27 cellular contexts compared by ENCODE assay signal in the genomic region with DNA sequence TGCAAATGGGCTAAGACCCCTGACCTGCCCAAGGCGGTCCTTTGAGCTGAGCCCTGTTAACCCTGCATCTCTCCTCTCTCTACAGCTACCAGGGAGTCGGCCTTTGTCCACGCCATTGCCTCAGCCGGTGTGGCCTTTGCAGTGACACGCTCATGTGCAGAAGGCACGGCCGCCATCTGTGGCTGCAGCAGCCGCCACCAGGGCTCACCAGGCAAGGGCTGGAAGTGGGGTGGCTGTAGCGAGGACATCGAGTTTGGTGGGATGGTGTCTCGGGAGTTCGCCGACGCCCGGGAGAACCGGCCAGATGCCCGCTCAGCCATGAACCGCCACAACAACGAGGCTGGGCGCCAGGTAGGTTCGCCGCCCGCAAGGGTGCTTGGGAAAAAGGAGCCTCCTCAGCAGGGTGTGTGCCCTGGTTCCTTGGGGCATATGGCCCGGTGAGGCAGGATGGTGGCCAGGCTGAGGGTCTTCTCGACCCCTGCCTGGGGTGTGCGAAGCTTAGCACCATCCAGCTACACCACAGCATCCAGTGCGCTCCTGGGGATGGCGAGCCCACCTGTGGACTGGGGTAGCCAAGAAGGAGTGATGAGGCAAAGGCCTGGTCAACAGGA. TPM values are rescaled to one million over a fixed set of nuclear protein-coding genes. Genes with fewer than 3 reads are reported as not detected.
DNase-seq lines count a peak whose midpoint lies in the region; ATAC-seq, FAIRE-seq and TF ChIP-seq lines count a peak whose summit lies in the region.
"Had no signal": no experiment of that assay in that cellular context is flagged by ENCODE, and none has a peak within 500 bp of the region (broad histone marks: within the 10 kb centered on the region; RNA-seq: fewer than 3 reads in every experiment).

No MANE protein-coding gene starts in this region.

- no peaks in the 10 kb centered on the region for H3K9me3 Mint-ChIP-seq in type B pancreatic cell

- no peaks in the 10 kb centered on the region for H3K36me3 Mint-ChIP-seq in type B pancreatic cell
- H3K36me3 Mint-ChIP-seq: CD8-positive, alpha-beta T cell had no signal

- no peaks in the 10 kb centered on the region for H3K9me3 ChIP-seq in H1 (ENCODE audit: insufficient read depth in 2 of 2, low read depth in 1 of 2, low read length in 1 of 2)
- no peaks in the 10 kb centered on the region for H3K9me3 ChIP-seq in mucosa of descending colon

- no peak overlapping the region for H3K23ac ChIP-seq in H1 (ENCODE audit: insufficient read length)

- H3K4me3 ChIP-seq in H1 (ENCODE audit: extremely low read depth in 1 of 4, insufficient read depth in 2 of 4, low read depth in 3 of 4, low read length in 4 of 4) (no peak overlapping the region), mucosa of descending colon (no peak overlapping the region)

- intact Hi-C loops in mucosa of descending colon (cut with DNase I, micrococcal nuclease) = no loop called here

- TF ChIP-seq CTCF in H1 (IDR thresholded peaks at IDR 0.05; ENCODE audit: control extremely low read depth in 1 of 3, insufficient read depth in 1 of 3, low read depth in 1 of 3, low read length in 3 of 3) (no peak), mucosa of descending colon (IDR thresholded peaks at IDR 0.05) (no peak), type B pancreatic cell (conservative IDR thresholded peaks at IDR 0.05) (no peak)

- H3K4me2 ChIP-seq in H1 (ENCODE audit: insufficient read depth in 1 of 2, low read depth in 2 of 2, low read length in 2 of 2) = no peak overlapping the region

- H3K23me2 ChIP-seq in H1 (ENCODE audit: low read depth, low read length) = peaks cover 7% of the 10 kb centered on the region; the same call in 1 of the 2 replicates

- POLR2A ChIA-PET in H1 (lab: Charles Lee; ENCODE audit: partially characterized antibody) = no interaction called here

- H3K27ac ChIP-seq in H1 (ENCODE audit: low read depth, low read length) (no peak overlapping the region), substantia nigra (ENCODE audit: low read depth, low read length, poor library complexity, severe bottlenecking) (no peak overlapping the region)
- H3K27ac ChIP-seq: 22Rv1 had no signal

- H4K20me1 ChIP-seq in H1 (replicated peaks in 1 of 2; ENCODE audit: control insufficient read depth in 1 of 2, insufficient read depth in 2 of 2, low read length in 2 of 2) = peaks cover 0 to 7% of the 10 kb centered on the region in 2 experiments

- no peaks in the 10 kb centered on the region for H3K36me3 ChIP-seq in H1 (ENCODE audit: control insufficient read depth in 2 of 4, insufficient read depth in 4 of 4, low read length in 3 of 4)
- no peaks in the 10 kb centered on the region for H3K36me3 ChIP-seq in mucosa of descending colon (ENCODE audit: low read depth)

- no peak for TF ChIP-seq RAD21 in H1 (IDR thresholded peaks at IDR 0.05 in 1 of 2, conservative IDR thresholded peaks at IDR 0.05 in 1 of 2; ENCODE audit: low read depth in 2 of 2, low read length in 2 of 2)

- H3K27ac Mint-ChIP-seq in type B pancreatic cell = no peak overlapping the region
- H3K27ac Mint-ChIP-seq: CD8-positive, alpha-beta T cell had no signal

- H4K91ac ChIP-seq in H1 (replicated peaks; ENCODE audit: insufficient read length, low read length) = no peak overlapping the region

- no peak overlapping the region for H2AK5ac ChIP-seq in H1 (ENCODE audit: low read depth, low read length)

- no peak overlapping the region for H3K56ac ChIP-seq in H1 (replicated peaks; ENCODE audit: insufficient read length, low read depth, low read length)

- FAIRE-seq in H1 (lab: Jason Lieb, UNC) = no peak
- FAIRE-seq: GM18507, GM19239 had no signal

- H2BK12ac ChIP-seq in H1 (ENCODE audit: low read depth, low read length) = no peak overlapping the region

- H3K4ac ChIP-seq in H1 (replicated peaks; ENCODE audit: insufficient read length, low read depth, low read length) = no peak overlapping the region

- peaks cover 1 to 19% (median 12%) of the 10 kb centered on the region in 4 experiments; a peak in 6 of 7 replicates for H3K27me3 ChIP-seq in H1 (replicated peaks in 1 of 4; ENCODE audit: control insufficient read depth in 3 of 4, extremely low read depth in 1 of 4, insufficient read depth in 3 of 4, low read length in 3 of 4)

- H3K4me1 ChIP-seq in H1 (replicated peaks in 1 of 4; ENCODE audit: control insufficient read depth in 3 of 4, insufficient read depth in 4 of 4, low read length in 3 of 4) (peaks cover 0 to 6% (median 1%) of the 10 kb centered on the region in 4 experiments; a peak in 4 of 7 replicates), mucosa of descending colon (ENCODE audit: low read depth) (no peaks in the 10 kb centered on the region)

- H3K9ac ChIP-seq in H1 (replicated peaks in 1 of 4; ENCODE audit: extremely low read depth in 1 of 4, low read depth in 3 of 4, low read length in 3 of 4) = no peak overlapping the region

- TF ChIP-seq POLR2A in H1 (IDR thresholded peaks at IDR 0.05; ENCODE audit: control extremely low read depth in 1 of 2, low read depth in 2 of 2, low read length in 2 of 2) = no peak

- no peaks in the 10 kb centered on the region for H3K79me2 ChIP-seq in H1 (ENCODE audit: control insufficient read depth in 1 of 2, insufficient read depth in 2 of 2, low read length in 2 of 2)

- no peak overlapping the region for H2BK5ac ChIP-seq in H1 (ENCODE audit: low read depth, low read length)

- no peaks in the 10 kb centered on the region for H3K79me1 ChIP-seq in H1 (ENCODE audit: low read depth, low read length)

- no peak overlapping the region for H3K18ac ChIP-seq in H1 (ENCODE audit: extremely low read depth, low read length)

- no peaks in the 10 kb centered on the region for H3K4me1 Mint-ChIP-seq in type B pancreatic cell (ENCODE audit: unreplicated experiment)

- no peak for TF ChIP-seq EP300 in H1 (IDR thresholded peaks at IDR 0.05; ENCODE audit: borderline replicate concordance in 1 of 2, low read depth in 2 of 2, low read length in 2 of 2)

- no peak overlapping the region for H4K5ac ChIP-seq in H1 (ENCODE audit: insufficient read length, low read depth, low read length)

- no peak for ATAC-seq in mucosa of descending colon
- ATAC-seq: CD8-positive, alpha-beta T cell; Panc1 had no signal

- H3K27me3 Mint-ChIP-seq in type B pancreatic cell = peaks cover 47% of the 10 kb centered on the region

- DNase-seq in activated CD8-positive, alpha-beta memory T cell treated with anti-CD3 and anti-CD28 coated beads for 24 hours = peak; percentile 28
- DNase-seq in activated CD8-positive, alpha-beta memory T cell treated with anti-CD3 and anti-CD28 coated beads, Interleukin-2, amount 50 U/mL, for 4 hours = no peak
- DNase-seq in H1 (ENCODE audit: low read depth in 1 of 2, low spot score in 2 of 2) = no peak
- DNase-seq in mucosa of descending colon = peak in 2 of 3 donors; percentile 16 to 33
- DNase-seq in type B pancreatic cell (ENCODE audit: extremely low spot score, unreplicated experiment) = peak; percentile 60
- no peak for DNase-seq in substantia nigra (lab: John Stamatoyannopoulos, UW)
- no peak for DNase-seq in activated CD4-positive, CD25-positive, alpha-beta regulatory T cell (lab: John Stamatoyannopoulos, UW)
- no peak for DNase-seq in LoVo (ENCODE audit: low spot score)
- DNase-seq: ACHN; C1 segment of cervical spinal cord; Calu3; CD8-positive, alpha-beta T cell; GDM1; Karpas-422; NCI-H1694; NCI-H2081; NCI-H2171; NCI-H345; NCI-H524; NCI-H82 had no signal

- no peak overlapping the region for H3K4me3 Mint-ChIP-seq in type B pancreatic cell
- H3K4me3 Mint-ChIP-seq: CD8-positive, alpha-beta T cell had no signal

- peak overlapping the region; percentile 3; the same call in 1 of the 2 replicates for H4K8ac ChIP-seq in H1 (ENCODE audit: extremely low read depth, insufficient read depth, low read length)

- no peak overlapping the region for H3K14ac ChIP-seq in H1 (ENCODE audit: insufficient read length)

- no peak overlapping the region for H2BK120ac ChIP-seq in H1 (replicated peaks; ENCODE audit: low read depth, low read length)

- H2BK20ac ChIP-seq in H1 (ENCODE audit: low read length) = no peak overlapping the region

- no peak overlapping the region for H2BK15ac ChIP-seq in H1 (ENCODE audit: low read length)

- WGBS in H1 (ENCODE audit: extremely low coverage in 1 of 2, insufficient coverage in 1 of 2, insufficient read length in 1 of 2, insufficient replicate concordance in 2 of 2, low coverage in 1 of 2, low lambda C conversion rate in 2 of 2, missing lambda C conversion rate in 1 of 2), 2 experiments = 82% methylated on average over 27 of the region's 28 CpGs; no CpG with 5 or more reads in 1 of the 2 experiments

- no peak overlapping the region for H2AFZ ChIP-seq in H1 (ENCODE audit: low read length)

- CTCF ChIA-PET in H1 (lab: Charles Lee; ENCODE audit: partially characterized antibody) = interaction anchor here (0.8 to 2.2 kb wide), 3 partner anchors 11 to 48 kb away, joined by 3 to 7 read pairs (median 6); no protein-coding TSS in a partner anchor

RNA-seq across cellular contexts. Expression of gene ARF1, which starts 31.8 kb away (rescaled TPM):
- 265 and 267 TPM in 2 replicates for total RNA-seq in H1 (2021; fragmentation: NEBNext Ultra II Directional; extraction: Animal tissue kit (Norgen Biotek cat#: 25700))
- 471 and 606 TPM in 2 replicates for polyA plus RNA-seq in H1 (2011; rRNA removed)
- polyA plus RNA-seq in H1 (2011; cell fraction: cytosol; rRNA removed) = 441 TPM
- polyA plus RNA-seq in H1 (2011; cell fraction: nucleus; rRNA removed) = 308 TPM
- polyA plus RNA-seq in H1 (2012, experiment 1 of 2) = 315 to 344 TPM (median 336 TPM) in 4 replicates
- 366 TPM for polyA plus RNA-seq in H1 (2012, experiment 2 of 2)
- 193 TPM for polyA plus RNA-seq in H1 (2013, experiment 1 of 2)
- 197 TPM for polyA plus RNA-seq in H1 (2013, experiment 2 of 2)
- polyA minus RNA-seq in H1 (2011; rRNA and poly(A)+ RNA removed) = 359 and 424 TPM in 2 replicates
- polyA minus RNA-seq in H1 (2011; cell fraction: cytosol; rRNA and poly(A)+ RNA removed) = 253 TPM
- 129 TPM for polyA minus RNA-seq in H1 (2011; cell fraction: nucleus; rRNA and poly(A)+ RNA removed)
- total RNA-seq in mucosa of descending colon (100 to 1,000 TPM; 339 to 490 (median 479) TPM), type B pancreatic cell (ENCODE audit: low replicate concordance) (288 and 401 TPM in 2 replicates)

RNA-seq across cellular contexts. Expression of gene WNT3A, which starts 43.9 kb away (rescaled TPM):
- 0.10 and 0.19 TPM in 2 replicates for total RNA-seq in H1 (2021; fragmentation: NEBNext Ultra II Directional; extraction: Animal tissue kit (Norgen Biotek cat#: 25700))
- 0.08 and 0.13 TPM in 2 replicates for polyA plus RNA-seq in H1 (2011; rRNA removed)
- 0.05 TPM for polyA plus RNA-seq in H1 (2011; cell fraction: cytosol; rRNA removed)
- polyA plus RNA-seq in H1 (2011; cell fraction: nucleus; rRNA removed) = 0.26 TPM
- 0.05 to 0.17 TPM (median 0.08 TPM) in 3 of 4 replicates, not detected in the other for polyA plus RNA-seq in H1 (2012, experiment 1 of 2)
- 0.13 TPM for polyA plus RNA-seq in H1 (2012, experiment 2 of 2)
- polyA plus RNA-seq in H1 (2013, experiment 1 of 2) = 0.02 TPM
- polyA plus RNA-seq in H1 (2013, experiment 2 of 2) = 0.07 TPM
- 0.06 and 0.07 TPM in 2 replicates for polyA minus RNA-seq in H1 (2011; rRNA and poly(A)+ RNA removed)
- polyA minus RNA-seq in H1 (2011; cell fraction: cytosol; rRNA and poly(A)+ RNA removed) = not detected
- polyA minus RNA-seq in H1 (2011; cell fraction: nucleus; rRNA and poly(A)+ RNA removed) = 0.40 TPM
- total RNA-seq in mucosa of descending colon = not detected
- total RNA-seq in type B pancreatic cell (ENCODE audit: low replicate concordance) = 0.21 and 6.4 TPM in 2 replicates
- total RNA-seq: Calu3, Daoy, H4, MCF 10A had no signal

RNA-seq across cellular contexts. Expression of gene C1orf35, which starts 52.4 kb away (rescaled TPM):
- 19.9 and 22.5 TPM in 2 replicates for total RNA-seq in H1 (2021; fragmentation: NEBNext Ultra II Directional; extraction: Animal tissue kit (Norgen Biotek cat#: 25700))
- 18.6 and 28.5 TPM in 2 replicates for polyA plus RNA-seq in H1 (2011; rRNA removed)
- 23.7 TPM for polyA plus RNA-seq in H1 (2011; cell fraction: cytosol; rRNA removed)
- 41.3 TPM for polyA plus RNA-seq in H1 (2011; cell fraction: nucleus; rRNA removed)
- 15.0 to 30.9 TPM (median 25.2 TPM) in 4 replicates for polyA plus RNA-seq in H1 (2012, experiment 1 of 2)
- 17.1 TPM for polyA plus RNA-seq in H1 (2012, experiment 2 of 2)
- 26.2 TPM for polyA plus RNA-seq in H1 (2013, experiment 1 of 2)
- 25.8 TPM for polyA plus RNA-seq in H1 (2013, experiment 2 of 2)
- 1.3 and 1.4 TPM in 2 replicates for polyA minus RNA-seq in H1 (2011; rRNA and poly(A)+ RNA removed)
- 4.6 TPM for polyA minus RNA-seq in H1 (2011; cell fraction: cytosol; rRNA and poly(A)+ RNA removed)
- 5.5 TPM for polyA minus RNA-seq in H1 (2011; cell fraction: nucleus; rRNA and poly(A)+ RNA removed)
- 10 to 100 TPM; 10.6 to 15.7 (median 13.9) TPM for total RNA-seq in mucosa of descending colon
- total RNA-seq in type B pancreatic cell (ENCODE audit: low replicate concordance) = 16.9 and 23.3 TPM in 2 replicates

RNA-seq across cellular contexts. Expression of gene MRPL55, which starts 58.4 kb away (rescaled TPM):
- 59.0 and 62.7 TPM in 2 replicates for total RNA-seq in H1 (2021; fragmentation: NEBNext Ultra II Directional; extraction: Animal tissue kit (Norgen Biotek cat#: 25700))
- polyA plus RNA-seq in H1 (2011; rRNA removed) = 244 and 249 TPM in 2 replicates
- 186 TPM for polyA plus RNA-seq in H1 (2011; cell fraction: cytosol; rRNA removed)
- polyA plus RNA-seq in H1 (2011; cell fraction: nucleus; rRNA removed) = 157 TPM
- polyA plus RNA-seq in H1 (2012, experiment 1 of 2) = 31.0 to 91.5 TPM (median 85.9 TPM) in 4 replicates
- polyA plus RNA-seq in H1 (2012, experiment 2 of 2) = 110 TPM
- polyA plus RNA-seq in H1 (2013, experiment 1 of 2) = 72.3 TPM
- 69.2 TPM for polyA plus RNA-seq in H1 (2013, experiment 2 of 2)
- polyA minus RNA-seq in H1 (2011; rRNA and poly(A)+ RNA removed) = 30.6 and 36.8 TPM in 2 replicates
- polyA minus RNA-seq in H1 (2011; cell fraction: cytosol; rRNA and poly(A)+ RNA removed) = 38.5 TPM
- 46.7 TPM for polyA minus RNA-seq in H1 (2011; cell fraction: nucleus; rRNA and poly(A)+ RNA removed)
- 10 to 100 TPM; 24.3 to 42.1 (median 37.3) TPM for total RNA-seq in mucosa of descending colon
- total RNA-seq in type B pancreatic cell (ENCODE audit: low replicate concordance) = 47.4 and 58.8 TPM in 2 replicates

Comparison
In these comparisons a context has a peak if more than half of its experiments do, and no peak if none do; other contexts are left out.
1. DNase-seq: peak in activated CD8-positive, alpha-beta memory T cell treated with anti-CD3 and anti-CD28 coated beads for 24 hours (single experiment), mucosa of descending colon (2 of 3) and type B pancreatic cell (single experiment); none in activated CD8-positive, alpha-beta memory T cell treated with anti-CD3 and anti-CD28 coated beads, Interleukin-2, amount 50 U/mL, for 4 hours (single experiment), H1 (0 of 2), substantia nigra (0 of 49), activated CD4-positive, CD25-positive, alpha-beta regulatory T cell (0 of 4) and LoVo (single experiment).